1 cellular context compared by ENCODE assay signal in genomic region chr10:123663522-123663921, GRCh38.
TF ChIP-seq lines count a peak whose summit lies in the region.

No MANE protein-coding gene starts in this region.

TF ChIP-seq in H1, 55 proteins besides CTCF, POLR2A, EP300 and RAD21:
- TF ChIP-seq CBX8 (IDR thresholded peaks at IDR 0.05; ENCODE audit: borderline replicate concordance, low read depth, low read length) (no peak), RXRA (IDR thresholded peaks at IDR 0.05; ENCODE audit: insufficient read depth, low read depth, low read length) (no peak), SIRT6 (IDR thresholded peaks at IDR 0.05; ENCODE audit: low read length) (no peak), TCF12 (IDR thresholded peaks at IDR 0.05; ENCODE audit: low read depth, low read length) (no peak), RNF2 (IDR thresholded peaks at IDR 0.05; ENCODE audit: borderline replicate concordance, low read depth, low read length, missing control alignments, poor library complexity, severe bottlenecking) (no peak), CHD2 (IDR thresholded peaks at IDR 0.05; ENCODE audit: low read length) (no peak), SUZ12 (IDR thresholded peaks at IDR 0.05; ENCODE audit: low read length) (no peak), BACH1 (IDR thresholded peaks at IDR 0.05; ENCODE audit: low read length) (no peak), KDM5A (IDR thresholded peaks at IDR 0.05; ENCODE audit: low read length) (no peak), CEBPB (IDR thresholded peaks at IDR 0.05; ENCODE audit: low read depth, low read length) (no peak), RFX5 (IDR thresholded peaks at IDR 0.05; ENCODE audit: borderline replicate concordance, low read depth, low read length) (no peak), JUN (IDR thresholded peaks at IDR 0.05; ENCODE audit: low read depth, low read length) (no peak)
- TF ChIP-seq, protein P1, sequence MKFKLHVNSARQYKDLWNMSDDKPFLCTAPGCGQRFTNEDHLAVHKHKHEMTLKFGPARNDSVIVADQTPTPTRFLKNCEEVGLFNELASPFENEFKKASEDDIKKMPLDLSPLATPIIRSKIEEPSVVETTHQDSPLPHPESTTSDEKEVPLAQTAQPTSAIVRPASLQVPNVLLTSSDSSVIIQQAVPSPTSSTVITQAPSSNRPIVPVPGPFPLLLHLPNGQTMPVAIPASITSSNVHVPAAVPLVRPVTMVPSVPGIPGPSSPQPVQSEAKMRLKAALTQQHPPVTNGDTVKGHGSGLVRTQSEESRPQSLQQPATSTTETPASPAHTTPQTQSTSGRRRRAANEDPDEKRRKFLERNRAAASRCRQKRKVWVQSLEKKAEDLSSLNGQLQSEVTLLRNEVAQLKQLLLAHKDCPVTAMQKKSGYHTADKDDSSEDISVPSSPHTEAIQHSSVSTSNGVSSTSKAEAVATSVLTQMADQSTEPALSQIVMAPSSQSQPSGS (IDR thresholded peaks at IDR 0.05; ENCODE audit: low read length), result no peak
